16 cellular contexts compared by ENCODE assay signal in the genomic region with DNA sequence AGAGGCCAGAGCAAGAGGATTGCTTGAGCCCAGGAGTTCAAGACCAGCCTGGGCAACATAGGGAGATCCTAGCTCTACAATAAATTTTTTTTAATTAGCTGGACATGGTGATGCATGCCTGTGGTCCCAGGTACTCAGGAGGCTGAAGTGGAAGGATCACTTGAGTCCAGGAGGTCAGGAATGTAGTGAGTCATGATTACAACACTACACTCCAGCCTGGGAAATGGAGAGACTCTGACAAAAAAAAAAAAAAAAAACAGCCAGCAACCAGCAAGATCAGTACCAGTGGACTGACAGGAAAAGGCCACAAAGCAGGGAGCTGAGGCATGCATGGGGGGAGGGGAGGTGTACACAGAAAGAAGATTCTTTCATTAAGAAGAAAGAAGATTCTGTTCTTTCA. TPM values are rescaled to one million over a fixed set of nuclear protein-coding genes. Genes with fewer than 3 reads are reported as not detected.
A peak's percentile ranks its signal among the peaks of the same experiment; 100 is the strongest.
DNase-seq lines count a peak whose midpoint lies in the region; ATAC-seq and TF ChIP-seq lines count a peak whose summit lies in the region.
"Had no signal": no experiment of that assay in that cellular context is flagged by ENCODE, and none has a peak within 500 bp of the region (broad histone marks: within the 10 kb centered on the region; RNA-seq: fewer than 3 reads in every experiment).

No MANE protein-coding gene starts in this region.

- ATAC-seq in upper lobe of left lung (ENCODE audit: low FRiP score in 2 of 2) = peak; percentile 52 to 80
- ATAC-seq in heart right ventricle = no peak
- ATAC-seq: WTC11 had no signal

- H3K9me3 ChIP-seq in upper lobe of left lung (peaks cover 0 to 6% (median 0%) of the 10 kb centered on the region in 4 donors), heart right ventricle (peaks cover 0 to 14% (median 4%) of the 10 kb centered on the region in 11 donors)

- H3K27ac ChIP-seq in upper lobe of left lung = no peak overlapping the region
- no peak overlapping the region for H3K27ac ChIP-seq in heart right ventricle
- H3K27ac ChIP-seq: 22Rv1, spleen had no signal

- DNase-seq in NCI-H2029 (lab: John Stamatoyannopoulos, UW) (peak; percentile 2), NCI-H2029 treated with DMSO at 0.1 percent for 48 hours (lab: John Stamatoyannopoulos, UW) (no peak), SW480 (ENCODE audit: low spot score) (peak; percentile 11), fibroblast of villous mesenchyme (ENCODE audit: low read depth) (peak; percentile 44), upper lobe of left lung (peak in 1 of 2 donors; percentile 68), heart right ventricle (no peak), NCI-H1105 treated with DMSO at 0.1 percent for 48 hours (lab: John Stamatoyannopoulos, UW) (no peak)
- no peak for DNase-seq in stimulated activated CD4-positive, alpha-beta T cell treated with anti-CD3 and anti-CD28 coated beads, Interleukin-2, amount 100 ng/mL, for 48 hours
- DNase-seq: activated CD8-positive, alpha-beta memory T cell treated with anti-CD3 and anti-CD28 coated beads, Interleukin-2, amount 50 U/mL, for 48 hours; CD8-positive, alpha-beta memory T cell; H7; MV-4-11; NCI-H345; spleen had no signal

- TF ChIP-seq POLR2A in upper lobe of left lung (IDR thresholded peaks at IDR 0.05) = no peak

- no peaks in the 10 kb centered on the region for H3K27me3 ChIP-seq in upper lobe of left lung
- peaks cover 0 to under 1% (median 0%) of the 10 kb centered on the region in 7 donors for H3K27me3 ChIP-seq in heart right ventricle

- no peak for TF ChIP-seq CTCF in fibroblast of villous mesenchyme (IDR thresholded peaks at IDR 0.05; ENCODE audit: insufficient read depth, low read depth, low read length)
- TF ChIP-seq CTCF in upper lobe of left lung (IDR thresholded peaks at IDR 0.05) = no peak
- no peak for TF ChIP-seq CTCF in heart right ventricle (IDR thresholded peaks at IDR 0.05)

- intact Hi-C loops in heart right ventricle (cut with DNase I) = no loop called here

- TF ChIP-seq EP300 in upper lobe of left lung (IDR thresholded peaks at IDR 0.05) = peak in 1 of 4 donors; percentile 73

- H3K4me3 ChIP-seq in fibroblast of villous mesenchyme (ENCODE audit: low read depth, low read length) = no peak overlapping the region
- no peak overlapping the region for H3K4me3 ChIP-seq in upper lobe of left lung
- no peak overlapping the region for H3K4me3 ChIP-seq in heart right ventricle
- H3K4me3 ChIP-seq: spleen had no signal

- no peaks in the 10 kb centered on the region for H3K36me3 ChIP-seq in upper lobe of left lung
- H3K36me3 ChIP-seq in heart right ventricle = no peaks in the 10 kb centered on the region
- H3K36me3 ChIP-seq: spleen had no signal

- H3K4me1 ChIP-seq in upper lobe of left lung = no peaks in the 10 kb centered on the region
- H3K4me1 ChIP-seq in heart right ventricle = no peaks in the 10 kb centered on the region
- H3K4me1 ChIP-seq: spleen had no signal

RNA-seq across cellular contexts. Expression of a gene that starts 52.7 kb away (rescaled TPM):
- total RNA-seq in fibroblast of villous mesenchyme (2.6 TPM in 2 replicates), upper lobe of left lung (10 to 100 TPM in 1 of 6 donors, 1 to 10 TPM in 5; 4.3 to 12.0 (median 6.7) TPM), heart right ventricle (1 to 10 TPM; 2.6 to 6.9 (median 3.9) TPM)
- polyA plus RNA-seq in heart right ventricle = 1 to 10 TPM; 2.0 to 3.4 TPM

Comparison
In these comparisons a context has a peak if more than half of its experiments do, and no peak if none do; other contexts are left out.
1. DNase-seq: peak in NCI-H2029 (single experiment), SW480 (single experiment) and fibroblast of villous mesenchyme (single experiment); none in NCI-H2029 treated with DMSO at 0.1 percent for 48 hours (single experiment), heart right ventricle (0 of 2), stimulated activated CD4-positive, alpha-beta T cell treated with anti-CD3 and anti-CD28 coated beads, Interleukin-2, amount 100 ng/mL, for 48 hours (0 of 2) and NCI-H1105 treated with DMSO at 0.1 percent for 48 hours (single experiment).
2. ATAC-seq: peak in upper lobe of left lung (2 of 2); none in heart right ventricle (0 of 8).